ENCODE assay signal across 8 cellular contexts in genomic region chr7:38451840-38452239, GRCh38.
A peak's percentile ranks its signal among the peaks of the same experiment; 100 is the strongest.
DNase-seq lines count a peak whose midpoint lies in the region; ATAC-seq and TF ChIP-seq lines count a peak whose summit lies in the region.

No MANE protein-coding gene starts in this region.

- H3K9me3 Mint-ChIP-seq in WTC11 (no peaks in the 10 kb centered on the region), nephron progenitor cell (no peaks in the 10 kb centered on the region)
- H3K9me3 Mint-ChIP-seq in activated T-helper 2 cell treated with anti-CD3 and anti-CD28 coated beads, Interferon-gamma antibody, Interleukin-2, Interleukin-4, amounts not matched to agents 10 μg/mL and 5 μg/mL and 100 μg/mL, durations not matched to agents 14 hours and 24 hours and 36 hours, result peaks cover 1% of the 10 kb centered on the region

- intact Hi-C loops in activated T-helper 2 cell treated with anti-CD3 and anti-CD28 coated beads, Interferon-gamma antibody, Interleukin-2, Interleukin-4, amounts not matched to agents 10 μg/mL and 5 μg/mL and 100 μg/mL, durations not matched to agents 14 hours and 24 hours and 36 hours (cut with micrococcal nuclease), result no loop called here

- H3K27ac Mint-ChIP-seq in WTC11 (no peak overlapping the region), nephron progenitor cell (no peak overlapping the region)
- no peak overlapping the region for H3K27ac Mint-ChIP-seq in activated T-helper 2 cell treated with anti-CD3 and anti-CD28 coated beads, Interferon-gamma antibody, Interleukin-2, Interleukin-4, amounts not matched to agents 10 μg/mL and 5 μg/mL and 100 μg/mL, durations not matched to agents 14 hours and 24 hours and 36 hours

- H3K36me3 Mint-ChIP-seq in WTC11 (no peaks in the 10 kb centered on the region), nephron progenitor cell (ENCODE audit: low read depth) (no peaks in the 10 kb centered on the region)
- no peaks in the 10 kb centered on the region for H3K36me3 Mint-ChIP-seq in activated T-helper 2 cell treated with anti-CD3 and anti-CD28 coated beads, Interferon-gamma antibody, Interleukin-2, Interleukin-4, amounts not matched to agents 10 μg/mL and 5 μg/mL and 100 μg/mL, durations not matched to agents 14 hours and 24 hours and 36 hours (ENCODE audit: low read depth)

- TF ChIP-seq CTCF in WTC11 (IDR thresholded peaks at IDR 0.05) (no peak), nephron progenitor cell (IDR thresholded peaks at IDR 0.05) (no peak)

- H3K4me3 Mint-ChIP-seq in WTC11 (no peak overlapping the region), nephron progenitor cell (no peak overlapping the region)
- no peak overlapping the region for H3K4me3 Mint-ChIP-seq in activated T-helper 2 cell treated with anti-CD3 and anti-CD28 coated beads, Interferon-gamma antibody, Interleukin-2, Interleukin-4, amounts not matched to agents 10 μg/mL and 5 μg/mL and 100 μg/mL, durations not matched to agents 14 hours and 24 hours and 36 hours (ENCODE audit: low read depth)

- ATAC-seq in WTC11 (peak; percentile 87), GM19452 (IDR thresholded peaks at IDR 0.05; ENCODE audit: unreplicated experiment) (no peak)

- H3K27me3 Mint-ChIP-seq in WTC11 (ENCODE audit: low read depth), result no peaks in the 10 kb centered on the region
- H3K27me3 Mint-ChIP-seq in activated T-helper 2 cell treated with anti-CD3 and anti-CD28 coated beads, Interferon-gamma antibody, Interleukin-2, Interleukin-4, amounts not matched to agents 10 μg/mL and 5 μg/mL and 100 μg/mL, durations not matched to agents 14 hours and 24 hours and 36 hours (ENCODE audit: low read depth), result peaks cover 2% of the 10 kb centered on the region
- peaks cover 3% of the 10 kb centered on the region for H3K27me3 Mint-ChIP-seq in nephron progenitor cell (ENCODE audit: low read depth, poor library complexity)

- CTCF ChIA-PET in WTC11 (lab: Charles Lee), result interaction anchor here (1.4 to 2.0 kb wide), 2 partner anchors 180 to 209 kb away, joined by 7 to 9 read pairs; partner anchors contain the start of gene AMPH

- H3K4me1 Mint-ChIP-seq in WTC11, result peaks cover 7% of the 10 kb centered on the region
- H3K4me1 Mint-ChIP-seq in activated T-helper 2 cell treated with anti-CD3 and anti-CD28 coated beads, Interferon-gamma antibody, Interleukin-2, Interleukin-4, amounts not matched to agents 10 μg/mL and 5 μg/mL and 100 μg/mL, durations not matched to agents 14 hours and 24 hours and 36 hours (ENCODE audit: low read depth), result peaks cover 10% of the 10 kb centered on the region
- H3K4me1 Mint-ChIP-seq in nephron progenitor cell, result no peaks in the 10 kb centered on the region

- peak; percentile 65 for DNase-seq in COLO829 (ENCODE audit: low spot score)
- DNase-seq in HuH-7 (ENCODE audit: low spot score), result peak; percentile 13
- no peak for DNase-seq in WTC11 (ENCODE audit: low spot score)
- peak; percentile 53 for DNase-seq in iris pigment epithelial cell (ENCODE audit: low read depth)
- DNase-seq in GDM1 (lab: John Stamatoyannopoulos, UW), result no peak
- no peak for DNase-seq in activated T-helper 2 cell treated with anti-CD3 and anti-CD28 coated beads, Interferon-gamma antibody, Interleukin-2, Interleukin-4, amounts not matched to agents 10 μg/mL and 5 μg/mL and 100 μg/mL, durations not matched to agents 14 hours and 24 hours and 36 hours (ENCODE audit: low spot score)
- no peak for DNase-seq in nephron progenitor cell

- POLR2A ChIA-PET in WTC11 (lab: Charles Lee), result no interaction called here

TF ChIP-seq in WTC11, 78 proteins besides CTCF, POLR2A, EP300 and RAD21:
- TF ChIP-seq USF2 (CRISPR knock-in tag; IDR thresholded peaks at IDR 0.05), result no peak
- no peak for TF ChIP-seq ZNF121 (CRISPR knock-in tag; IDR thresholded peaks at IDR 0.05)
- no peak for TF ChIP-seq PRRX2 (CRISPR knock-in tag; IDR thresholded peaks at IDR 0.05)
- no peak for TF ChIP-seq CBFB (CRISPR knock-in tag; IDR thresholded peaks at IDR 0.05; ENCODE audit: low read depth)

Comparison
In these comparisons a context has a peak if more than half of its experiments do, and no peak if none do; other contexts are left out.
1. DNase-seq: peak in COLO829 (single experiment), HuH-7 (single experiment) and iris pigment epithelial cell (single experiment); none in WTC11 (single experiment), GDM1 (single experiment), activated T-helper 2 cell treated with anti-CD3 and anti-CD28 coated beads, Interferon-gamma antibody, Interleukin-2, Interleukin-4, amounts not matched to agents 10 μg/mL and 5 μg/mL and 100 μg/mL, durations not matched to agents 14 hours and 24 hours and 36 hours (single experiment) and nephron progenitor cell (single experiment).